ENCODE assay signal across 15 cellular contexts in genomic region chr12:79678306-79678705, GRCh38.
"Had no signal": no experiment of that assay in that cellular context is flagged by ENCODE, and none has a peak within 500 bp of the region (broad histone marks: within the 10 kb centered on the region; RNA-seq: fewer than 3 reads in every experiment).

No MANE protein-coding gene starts in this region.

- H3K9me3 Mint-ChIP-seq: activated CD8-positive, alpha-beta T cell treated with anti-CD3 and anti-CD28 coated beads for 36 hours; activated naive CD8-positive, alpha-beta T cell treated with anti-CD3 and anti-CD28 coated beads, Interleukin-2, amount 50 U/mL, for 24 hours; activated T-helper 1 cell treated with anti-CD3 and anti-CD28 coated beads, Interleukin-12 subunit alpha, Interleukin-12 subunit beta, Interleukin-2, Interleukin-4 antibody, amounts not matched to agents 30 ng/mL and 10 ng/mL and 1 ng/mL, durations not matched to agents 14 hours and 24 hours and 36 hours had no signal

- H3K4me3 ChIP-seq: ascending aorta, sigmoid colon had no signal

- ATAC-seq: activated CD8-positive, alpha-beta T cell treated with anti-CD3 and anti-CD28 coated beads for 36 hours; activated naive CD8-positive, alpha-beta T cell treated with anti-CD3 and anti-CD28 coated beads, Interleukin-2, amount 50 U/mL, for 24 hours had no signal

- H3K27ac Mint-ChIP-seq: activated CD8-positive, alpha-beta T cell treated with anti-CD3 and anti-CD28 coated beads for 36 hours; activated naive CD8-positive, alpha-beta T cell treated with anti-CD3 and anti-CD28 coated beads, Interleukin-2, amount 50 U/mL, for 24 hours; activated T-helper 1 cell treated with anti-CD3 and anti-CD28 coated beads, Interleukin-12 subunit alpha, Interleukin-12 subunit beta, Interleukin-2, Interleukin-4 antibody, amounts not matched to agents 30 ng/mL and 10 ng/mL and 1 ng/mL, durations not matched to agents 14 hours and 24 hours and 36 hours; nephron had no signal

- H3K4me3 Mint-ChIP-seq: activated CD8-positive, alpha-beta T cell treated with anti-CD3 and anti-CD28 coated beads for 36 hours; activated naive CD8-positive, alpha-beta T cell treated with anti-CD3 and anti-CD28 coated beads, Interleukin-2, amount 50 U/mL, for 24 hours; activated T-helper 1 cell treated with anti-CD3 and anti-CD28 coated beads, Interleukin-12 subunit alpha, Interleukin-12 subunit beta, Interleukin-2, Interleukin-4 antibody, amounts not matched to agents 30 ng/mL and 10 ng/mL and 1 ng/mL, durations not matched to agents 14 hours and 24 hours and 36 hours; nephron had no signal

- H3K27ac ChIP-seq: ascending aorta, sigmoid colon, WERI-Rb-1 had no signal

- H3K36me3 ChIP-seq: ascending aorta, sigmoid colon, WERI-Rb-1 had no signal

- DNase-seq: activated CD4-positive, alpha-beta T cell treated with anti-CD3 and anti-CD28 coated beads for 4 hours; activated CD8-positive, alpha-beta memory T cell treated with anti-CD3 and anti-CD28 coated beads, Interleukin-2, amount 50 U/mL, for 48 hours; activated CD8-positive, alpha-beta T cell treated with anti-CD3 and anti-CD28 coated beads for 36 hours; activated naive CD4-positive, alpha-beta T cell treated with Interleukin-2 at 50 U/mL for 16 hours; activated naive CD8-positive, alpha-beta T cell treated with anti-CD3 and anti-CD28 coated beads, Interleukin-2, amount 50 U/mL, for 24 hours; effector CD4-positive, alpha-beta T cell; hippocampal formation; occipital lobe; sigmoid colon; stimulated activated naive CD4-positive, alpha-beta T cell treated with Interleukin-2 at 50 U/mL for 16 hours; T1000; WERI-Rb-1 had no signal

- H3K27me3 ChIP-seq: ascending aorta, sigmoid colon had no signal

- H3K9me3 ChIP-seq: ascending aorta, sigmoid colon had no signal
